In genomic region chr19:13150187-13150918, GRCh38 we compare ENCODE assay signal across 8 cellular contexts. TPM values are rescaled to one million over a fixed set of nuclear protein-coding genes. Genes with fewer than 3 reads are reported as not detected.
DNase-seq lines count a peak whose midpoint lies in the region; ATAC-seq and TF ChIP-seq lines count a peak whose summit lies in the region.

A gene with protein sequence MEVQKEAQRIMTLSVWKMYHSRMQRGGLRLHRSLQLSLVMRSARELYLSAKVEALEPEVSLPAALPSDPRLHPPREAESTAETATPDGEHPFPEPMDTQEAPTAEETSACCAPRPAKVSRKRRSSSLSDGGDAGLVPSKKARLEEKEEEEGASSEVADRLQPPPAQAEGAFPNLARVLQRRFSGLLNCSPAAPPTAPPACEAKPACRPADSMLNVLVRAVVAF (plus strand): TSS chr19:13150411. CDS start chr19:13153187, 2,776 bp downstream.
STX10 (minus strand) TSS chr19:13150375; CDS start chr19:13150173, 202 bp downstream.

- intact Hi-C loops in cardiac septum (cut with DNase I) (loop anchor here (2.0 to 5.0 kb wide), 7 partner anchors 34 to 687 kb away; partner anchors contain the start of genes JUNB, LYL1 and TRMT1), posterior cingulate gyrus (cut with DNase I) (loop anchor here (1.0 kb wide), 1 partner anchor 32 kb away; the partner anchor contains the start of gene NACC1)

- peak within 1 kb of the TSS; percentile 97 for H3K4me3 ChIP-seq in GM06990 (replicated peaks; ENCODE audit: low read depth, low read length)
- peak within 1 kb of the TSS; percentile 100 for H3K4me3 ChIP-seq in adipocyte (ENCODE audit: low read length)

- H3K27me3 Mint-ChIP-seq in type B pancreatic cell = peaks cover 24% of the 10 kb centered on the region

- TF ChIP-seq CTCF in GM06990 (IDR thresholded peaks at IDR 0.05; ENCODE audit: insufficient read depth, low read length, poor library complexity, severe bottlenecking) (peak; percentile 58), type B pancreatic cell (conservative IDR thresholded peaks at IDR 0.05) (peak; percentile 66)

- H3K9me3 ChIP-seq in adipocyte (ENCODE audit: control insufficient read depth, low read length) = no peaks in the 10 kb centered on the region

- no peaks in the 10 kb centered on the region for H3K9me3 Mint-ChIP-seq in type B pancreatic cell

- H3K27me3 ChIP-seq in GM06990 (replicated peaks; ENCODE audit: control insufficient read depth, insufficient read depth, low read length) = no peaks in the 10 kb centered on the region
- H3K27me3 ChIP-seq in adipocyte (replicated peaks; ENCODE audit: control insufficient read depth, insufficient read depth, low read length) = no peaks in the 10 kb centered on the region

- H3K9ac ChIP-seq in adipocyte (ENCODE audit: low read length) = peak within 1 kb of the TSS; percentile 100

- H3K36me3 ChIP-seq in GM06990 (ENCODE audit: control insufficient read depth, insufficient read depth, low read length) = no peaks in the 10 kb centered on the region; the same call in none of the 2 replicates
- no peaks in the 10 kb centered on the region for H3K36me3 ChIP-seq in adipocyte (ENCODE audit: control insufficient read depth, insufficient read depth, low read length, severe bottlenecking)

- ATAC-seq in HG02623 (IDR thresholded peaks at IDR 0.05; ENCODE audit: unreplicated experiment) = peak; percentile 36

- H3K4me1 ChIP-seq in adipocyte (ENCODE audit: control insufficient read depth, insufficient read depth, low read length) = peaks cover 21% of the 10 kb centered on the region

- H3K36me3 Mint-ChIP-seq in type B pancreatic cell = peaks cover 20% of the 10 kb centered on the region

- DNase-seq in GM06990 (ENCODE audit: extremely low read depth, insufficient read length) = peak; percentile 89
- DNase-seq in NCI-H1436 treated with DMSO at 0.1 percent for 48 hours (lab: John Stamatoyannopoulos, UW) = peak; percentile 67
- peak; percentile 88 to 95 (median 91) for DNase-seq in T-helper 1 cell
- peak; percentile 98 for DNase-seq in adipocyte (ENCODE audit: low read depth)
- DNase-seq in cardiac septum (ENCODE audit: low spot score) = peak; percentile 98
- peak; percentile 95 to 99 (median 97) for DNase-seq in posterior cingulate gyrus
- DNase-seq in type B pancreatic cell (ENCODE audit: extremely low spot score, unreplicated experiment) = peak; percentile 92

- peak within 1 kb of the TSS; percentile 100 for H3K27ac Mint-ChIP-seq in type B pancreatic cell

- H3K4me1 Mint-ChIP-seq in type B pancreatic cell (ENCODE audit: unreplicated experiment) = peaks cover 20% of the 10 kb centered on the region

- peak within 1 kb of the TSS; percentile 99 for H3K4me3 Mint-ChIP-seq in type B pancreatic cell

RNA-seq across cellular contexts. Expression of the first gene that starts in this region (rescaled TPM):
- total RNA-seq in cardiac septum = 28.4 TPM
- total RNA-seq in type B pancreatic cell (ENCODE audit: low replicate concordance) = 103 and 322 TPM in 2 replicates

RNA-seq across cellular contexts. Expression of gene STX10, which starts in this region (rescaled TPM):
- total RNA-seq in cardiac septum (25.7 TPM), type B pancreatic cell (ENCODE audit: low replicate concordance) (45.2 and 46.8 TPM in 2 replicates)

Comparison
In these comparisons a context has a peak if more than half of its experiments do, and no peak if none do; other contexts are left out.
1. Peak in every context shown above with its lines: DNase-seq, ATAC-seq and H3K4me3 ChIP-seq.